Comparison of ENCODE assay signal across 3 cellular contexts in genomic region chr6:132423839-132424238, GRCh38.
"Had no signal": no experiment of that assay in that cellular context is flagged by ENCODE, and none has a peak within 500 bp of the region (broad histone marks: within the 10 kb centered on the region; RNA-seq: fewer than 3 reads in every experiment).

No MANE protein-coding gene starts in this region.

- H3K4me3 ChIP-seq: GM12878 had no signal

- DNase-seq: GDM1, GF-D8 had no signal
